10 cellular contexts compared by ENCODE assay signal in genomic region chr5:159971514-159971913, GRCh38. TPM values are rescaled to one million over a fixed set of nuclear protein-coding genes. Genes with fewer than 3 reads are reported as not detected.
A peak's percentile ranks its signal among the peaks of the same experiment; 100 is the strongest.
DNase-seq lines count a peak whose midpoint lies in the region; ATAC-seq and TF ChIP-seq lines count a peak whose summit lies in the region.
"Had no signal": no experiment of that assay in that cellular context is flagged by ENCODE, and none has a peak within 500 bp of the region (broad histone marks: within the 10 kb centered on the region; RNA-seq: fewer than 3 reads in every experiment).

No MANE protein-coding gene starts in this region.

- no peak overlapping the region for H4K91ac ChIP-seq in neuronal stem cell (ENCODE audit: low read depth, low read length, poor library complexity)

- H3K27me3 ChIP-seq in CD4-positive, alpha-beta T cell (ENCODE audit: control insufficient read depth, insufficient read depth, low read length): peaks cover 47% of the 10 kb centered on the region
- H3K27me3 ChIP-seq in HUES48 (ENCODE audit: control insufficient read depth, insufficient read depth, low read length) (peaks cover 41% of the 10 kb centered on the region), neuronal stem cell (ENCODE audit: control insufficient read depth in 3 of 3, insufficient read depth in 3 of 3, low read depth in 1 of 3, low read length in 3 of 3) (peaks cover 10 to 72% (median 36%) of the 10 kb centered on the region in 3 experiments)

- H3K9me3 Mint-ChIP-seq in CD4-positive, alpha-beta T cell: no peaks in the 10 kb centered on the region
- no peaks in the 10 kb centered on the region for H3K9me3 Mint-ChIP-seq in endothelial cell (ENCODE audit: unreplicated experiment)

- no peak for TF ChIP-seq CTCF in CD4-positive, alpha-beta T cell (IDR thresholded peaks at IDR 0.05)
- TF ChIP-seq CTCF in endothelial cell (IDR thresholded peaks at IDR 0.05; ENCODE audit: unreplicated experiment): no peak

- CTCF ChIA-PET in CD4-positive, alpha-beta T cell (lab: Charles Lee): no interaction called here

- H4K8ac ChIP-seq in neuronal stem cell (ENCODE audit: low read depth, low read length): no peak overlapping the region

- H3K4me1 ChIP-seq in HUES48 (ENCODE audit: control insufficient read depth, insufficient read depth, low read length) (peaks cover 4% of the 10 kb centered on the region; the same call in 1 of the 2 replicates), neuronal stem cell (ENCODE audit: control insufficient read depth in 2 of 2, insufficient read depth in 1 of 2, low read depth in 1 of 2, low read length in 2 of 2) (peaks cover 0 to 1% of the 10 kb centered on the region in 2 donors)

- H2AFZ ChIP-seq in neuronal stem cell (ENCODE audit: low read length): peak overlapping the region; percentile 68

- H3K18ac ChIP-seq in neuronal stem cell (ENCODE audit: low read length): no peak overlapping the region

- H2BK12ac ChIP-seq in neuronal stem cell (ENCODE audit: low read length): no peak overlapping the region

- no peak overlapping the region for H3K23ac ChIP-seq in neuronal stem cell (ENCODE audit: low read depth, low read length, poor library complexity)

- no peak overlapping the region for H2BK5ac ChIP-seq in neuronal stem cell (ENCODE audit: low read length)

- peak overlapping the region; percentile 73 for H3K4me2 ChIP-seq in neuronal stem cell (ENCODE audit: insufficient read depth, low read length, poor library complexity, severe bottlenecking)

- no peaks in the 10 kb centered on the region for H3K9me3 ChIP-seq in CD4-positive, alpha-beta T cell (ENCODE audit: control insufficient read depth, low read length)
- H3K9me3 ChIP-seq in HUES48 (ENCODE audit: control insufficient read depth, insufficient read depth, low read length) (no peaks in the 10 kb centered on the region), neuronal stem cell (replicated peaks in 1 of 2; ENCODE audit: control insufficient read depth in 2 of 2, insufficient read depth in 1 of 2, low read depth in 1 of 2, low read length in 2 of 2) (peaks cover 2 to 3% of the 10 kb centered on the region in 2 donors)

- H3K27ac ChIP-seq in CD4-positive, alpha-beta T cell (ENCODE audit: low read depth, low read length): no peak overlapping the region
- no peak overlapping the region for H3K27ac ChIP-seq in HUES48 (ENCODE audit: low read depth, low read length)
- H3K27ac ChIP-seq in neuronal stem cell (replicated peaks; ENCODE audit: low read length): no peak overlapping the region
- H3K27ac ChIP-seq: SK-N-MC had no signal

- POLR2A ChIA-PET in CD4-positive, alpha-beta T cell (lab: Charles Lee): no interaction called here

- H3K36me3 Mint-ChIP-seq in CD4-positive, alpha-beta T cell (ENCODE audit: low read depth): no peaks in the 10 kb centered on the region
- H3K36me3 Mint-ChIP-seq in endothelial cell (ENCODE audit: low read depth, unreplicated experiment): peaks cover 3% of the 10 kb centered on the region

- H3K36me3 ChIP-seq in HUES48 (ENCODE audit: control insufficient read depth, insufficient read depth, low read length) (no peaks in the 10 kb centered on the region), neuronal stem cell (replicated peaks in 1 of 2; ENCODE audit: control insufficient read depth in 2 of 2, insufficient read depth in 2 of 2, low read length in 2 of 2) (no peaks in the 10 kb centered on the region)

- H3K4me3 ChIP-seq in HUES48 (ENCODE audit: low read depth, low read length) (peak overlapping the region; percentile 58; the same call in 1 of the 2 replicates), neuronal stem cell (ENCODE audit: low read length in 2 of 2) (peak overlapping the region in 1 of 2 donors; percentile 73)
- H3K4me3 ChIP-seq: SK-N-MC had no signal

- DNase-seq in CD4-positive, alpha-beta T cell: no peak
- DNase-seq in endothelial cell (ENCODE audit: low spot score): no peak
- DNase-seq in neuronal stem cell (ENCODE audit: low spot score): no peak
- DNase-seq in D341Med (ENCODE audit: low spot score): no peak
- DNase-seq in amygdala (lab: John Stamatoyannopoulos, UW): no peak
- DNase-seq in AML-193 (lab: John Stamatoyannopoulos, UW): no peak
- DNase-seq: activated CD4-positive, alpha-beta T cell treated with anti-CD3 and anti-CD28 coated beads, Interleukin-2, amount 50 U/mL, for 48 hours had no signal

- no peak overlapping the region for H2AK5ac ChIP-seq in neuronal stem cell (ENCODE audit: low read depth, low read length)

- H2BK15ac ChIP-seq in neuronal stem cell (ENCODE audit: low read length): no peak overlapping the region

- H3K4ac ChIP-seq in neuronal stem cell (ENCODE audit: low read length): no peak overlapping the region

- H3K9ac ChIP-seq in HUES48 (ENCODE audit: low read depth, low read length): no peak overlapping the region
- peak overlapping the region; percentile 47 for H3K9ac ChIP-seq in neuronal stem cell (ENCODE audit: low read depth, low read length, poor library complexity)

- intact Hi-C loops in CD4-positive, alpha-beta T cell (cut with DNase I, micrococcal nuclease): no loop called here

- no peak for ATAC-seq in CD4-positive, alpha-beta T cell (ENCODE audit: poor library complexity)
- no peak for ATAC-seq in HG03025 (IDR thresholded peaks at IDR 0.05; ENCODE audit: low FRiP score, unreplicated experiment)

- peaks cover 14% of the 10 kb centered on the region for H3K4me1 Mint-ChIP-seq in CD4-positive, alpha-beta T cell (ENCODE audit: low read depth)
- H3K4me1 Mint-ChIP-seq in endothelial cell (ENCODE audit: unreplicated experiment): peaks cover 5% of the 10 kb centered on the region

- peak overlapping the region; percentile 11 for H3K4me3 Mint-ChIP-seq in CD4-positive, alpha-beta T cell
- peak overlapping the region; percentile 80 for H3K4me3 Mint-ChIP-seq in endothelial cell (ENCODE audit: unreplicated experiment)

- no peak overlapping the region for H3K27ac Mint-ChIP-seq in CD4-positive, alpha-beta T cell
- H3K27ac Mint-ChIP-seq in endothelial cell (ENCODE audit: unreplicated experiment): no peak overlapping the region

- WGBS in neuronal stem cell (ENCODE audit: extremely low coverage in 2 of 2, insufficient read length in 2 of 2, insufficient replicate concordance in 1 of 2), 2 donors: no CpG with 5 or more reads among the region's 11 CpGs

- peaks cover 84% of the 10 kb centered on the region for H3K27me3 Mint-ChIP-seq in CD4-positive, alpha-beta T cell
- peaks cover 16% of the 10 kb centered on the region for H3K27me3 Mint-ChIP-seq in endothelial cell (ENCODE audit: unreplicated experiment)

- no peak overlapping the region for H3K14ac ChIP-seq in neuronal stem cell (ENCODE audit: low read length)

- no peak overlapping the region for H2BK120ac ChIP-seq in neuronal stem cell (ENCODE audit: low read depth, low read length)

- no peaks in the 10 kb centered on the region for H3K79me1 ChIP-seq in neuronal stem cell (ENCODE audit: low read depth, low read length)

RNA-seq across cellular contexts. Expression of gene TTC1, which starts 37.4 kb away (rescaled TPM):
- total RNA-seq in CD4-positive, alpha-beta T cell: 10 to 100 TPM; 15.9 to 16.3 TPM
- total RNA-seq in endothelial cell (ENCODE audit: unreplicated experiment): 49.8 TPM
- polyA plus RNA-seq in neuronal stem cell (2013, experiment 1 of 2): 47.8 TPM
- 49.0 TPM for polyA plus RNA-seq in neuronal stem cell (2013, experiment 2 of 2)

RNA-seq across cellular contexts. Expression of gene ADRA1B, which starts 55.2 kb away (rescaled TPM):
- total RNA-seq in CD4-positive, alpha-beta T cell: not detected
- total RNA-seq in endothelial cell (ENCODE audit: unreplicated experiment): not detected
- polyA plus RNA-seq in neuronal stem cell (2013, experiment 1 of 2): 0.14 TPM
- 0.18 TPM for polyA plus RNA-seq in neuronal stem cell (2013, experiment 2 of 2)
